ENCODE assay signal across 8 cellular contexts in genomic region chr12:50505386-50505827, GRCh38. TPM values are rescaled to one million over a fixed set of nuclear protein-coding genes. Genes with fewer than 3 reads are reported as not detected.
A peak's percentile ranks its signal among the peaks of the same experiment; 100 is the strongest.
DNase-seq lines count a peak whose midpoint lies in the region; ATAC-seq, FAIRE-seq and TF ChIP-seq lines count a peak whose summit lies in the region.

No MANE protein-coding gene starts in this region.

- H3K9ac ChIP-seq in kidney (ENCODE audit: low read length in 2 of 2), result peak overlapping the region; percentile 91 to 95

- H3K4me1 ChIP-seq in SJCRH30 (peaks cover 4% of the 10 kb centered on the region; the same call in 1 of the 2 replicates), kidney (ENCODE audit: control insufficient read depth in 1 of 2, insufficient read depth in 1 of 2, low read depth in 1 of 2, low read length in 2 of 2) (peaks cover 14 to 18% of the 10 kb centered on the region in 2 donors)

- H3K27me3 ChIP-seq in SJCRH30 (no peaks in the 10 kb centered on the region), brain microvascular endothelial cell (replicated peaks) (no peaks in the 10 kb centered on the region)

- FAIRE-seq in kidney (lab: Jason Lieb, UNC), result no peak

- H3K9me3 ChIP-seq in SJCRH30 (replicated peaks) (peaks cover 3% of the 10 kb centered on the region; the same call in 1 of the 2 replicates), kidney (ENCODE audit: control insufficient read depth in 1 of 2, low read length in 2 of 2) (no peaks in the 10 kb centered on the region)

- in situ Hi-C loops in brain microvascular endothelial cell (cut with HindIII; ENCODE audit: low pct_ligation_motif_present, low sequenced_read_pairs), result no loop called here
- in situ Hi-C loops in KBM-7 (cut with MboI; ENCODE audit: low pct_unique_long_range_greater_than_20kb, low sequenced_read_pairs), result no loop called here

- TF ChIP-seq CTCF in 22Rv1 (IDR thresholded peaks at IDR 0.05) (no peak), brain microvascular endothelial cell (IDR thresholded peaks at IDR 0.05; ENCODE audit: low read depth, low read length, missing control alignments) (no peak), kidney (IDR thresholded peaks at IDR 0.05; ENCODE audit: borderline replicate concordance, extremely low read depth, insufficient read depth) (no peak)

- H3K4me3 ChIP-seq in SJCRH30 (peak overlapping the region; percentile 96), brain microvascular endothelial cell (ENCODE audit: low read depth, low read length) (peak overlapping the region; percentile 87), kidney (ENCODE audit: low read length in 2 of 2) (peak overlapping the region; percentile 86 to 92)

- no peaks in the 10 kb centered on the region for H3K36me3 ChIP-seq in SJCRH30
- H3K36me3 ChIP-seq in brain microvascular endothelial cell (replicated peaks), result no peaks in the 10 kb centered on the region
- no peaks in the 10 kb centered on the region for H3K36me3 ChIP-seq in kidney (ENCODE audit: control insufficient read depth in 1 of 2, insufficient read depth in 2 of 2, low read length in 2 of 2)

- DNase-seq in SJCRH30 (peak in 1 of 2 experiments; percentile 35), brain microvascular endothelial cell (peak; percentile 1), kidney (peak; percentile 72), KBM-7 (no peak)
- DNase-seq in stimulated activated CD4-positive, alpha-beta T cell treated with anti-CD3 and anti-CD28 coated beads, Interleukin-12 subunit alpha, Interleukin-12 subunit beta, amount 100 ng/mL, for 48 hours (ENCODE audit: low read depth in 2 of 3, low spot score in 1 of 3), result peak in 2 of 3 donors; percentile 12 to 21

- intact Hi-C loops in kidney (cut with DNase I), result no loop called here

- ATAC-seq in GM18498 (IDR thresholded peaks at IDR 0.05; ENCODE audit: unreplicated experiment), result peak; percentile 29
- peak; percentile 21 for ATAC-seq in HG02981 (IDR thresholded peaks at IDR 0.05; ENCODE audit: unreplicated experiment)

- H3K27ac ChIP-seq in 22Rv1 (peak overlapping the region; percentile 66), SJCRH30 (peak overlapping the region; percentile 85), brain microvascular endothelial cell (peak overlapping the region; percentile 67), kidney (ENCODE audit: low read depth in 2 of 2, low read length in 2 of 2) (peak overlapping the region; percentile 94 to 96)

RNA-seq across cellular contexts. Expression of gene DIP2B, which starts 0.6 kb away (rescaled TPM):
- total RNA-seq in SJCRH30 (2014; rRNA removed; shearing (Covaris generic)), result 36.9 and 37.1 TPM in 2 replicates
- total RNA-seq in kidney, result 23.3 TPM
- polyA plus RNA-seq in kidney (ENCODE audit: insufficient read depth, low read depth, low replicate concordance), result 4.6 TPM
